In genomic region chr13:77136902-77137420, GRCh38 we compare ENCODE assay signal across 15 cellular contexts.
DNase-seq lines count a peak whose midpoint lies in the region; ATAC-seq, FAIRE-seq and TF ChIP-seq lines count a peak whose summit lies in the region.
"Had no signal": no experiment of that assay in that cellular context is flagged by ENCODE, and none has a peak within 500 bp of the region (broad histone marks: within the 10 kb centered on the region; RNA-seq: fewer than 3 reads in every experiment).

No MANE protein-coding gene starts in this region.

- CTCF ChIA-PET in IMR-90 (lab: Yijun Ruan, JAX): interaction anchor here (0.6 kb wide), 1 partner anchor 42 kb away, joined by 3 read pairs; no protein-coding TSS in a partner anchor

- no peak overlapping the region for H2BK5ac ChIP-seq in IMR-90 (ENCODE audit: low read depth, low read length, poor library complexity, severe bottlenecking)

- BruUV-seq in IMR-90 (replicated peaks; lab: Mats Ljungman, UMichigan): no TSS peak

- H3K27ac ChIP-seq in IMR-90 (ENCODE audit: insufficient read depth, low read length): no peak overlapping the region
- H3K27ac ChIP-seq: BLaER1, neural progenitor cell had no signal

- no peak overlapping the region for H3K4me2 ChIP-seq in IMR-90 (ENCODE audit: low read depth, low read length)
- H3K4me2 ChIP-seq: BLaER1, neural progenitor cell had no signal

- ATAC-seq in IMR-90 (ENCODE audit: low read depth): peak; percentile 98
- ATAC-seq in memory B cell (ENCODE audit: low read depth): no peak
- no peak for ATAC-seq in GM19324 (IDR thresholded peaks at IDR 0.05; ENCODE audit: low FRiP score, unreplicated experiment)

- no peak overlapping the region for H2BK120ac ChIP-seq in IMR-90 (ENCODE audit: low read depth, low read length)

- no peaks in the 10 kb centered on the region for H3K9me3 Mint-ChIP-seq in memory B cell
- H3K9me3 Mint-ChIP-seq: neural progenitor cell had no signal

- FAIRE-seq in D721Med (lab: Jason Lieb, UNC): no peak
- FAIRE-seq: RCC 7860 had no signal

- H3K79me1 ChIP-seq in IMR-90 (ENCODE audit: low read depth in 1 of 2, low read length in 2 of 2): peaks cover 0 to 8% of the 10 kb centered on the region in 2 experiments; a peak in 1 of 4 replicates

- H3K27me3 ChIP-seq in IMR-90 (ENCODE audit: control insufficient read depth, insufficient read depth, low read length): no peaks in the 10 kb centered on the region
- H3K27me3 ChIP-seq: BLaER1, neural progenitor cell had no signal

- no peak for TF ChIP-seq RAD21 in IMR-90 (IDR thresholded peaks at IDR 0.05; ENCODE audit: low read length)

- no CpG with 5 or more reads among the region's 3 CpGs for WGBS in IMR-90 (ENCODE audit: extremely low coverage in 2 of 2, insufficient read length in 1 of 2), 2 experiments

- H2AK9ac ChIP-seq in IMR-90 (replicated peaks; ENCODE audit: low read depth, low read length, poor library complexity): no peak overlapping the region

- H3K27ac Mint-ChIP-seq in memory B cell: peak overlapping the region; percentile 33
- H3K27ac Mint-ChIP-seq: neural progenitor cell had no signal

- no peak overlapping the region for H3K14ac ChIP-seq in IMR-90 (replicated peaks; ENCODE audit: low read depth, low read length)

- H4K20me1 ChIP-seq in IMR-90 (ENCODE audit: insufficient read depth, low read length): peaks cover 3% of the 10 kb centered on the region; the same call in 1 of the 2 replicates
- H4K20me1 ChIP-seq: BLaER1 had no signal

- peaks cover 46% of the 10 kb centered on the region for H3K36me3 Mint-ChIP-seq in memory B cell

- in situ Hi-C loops in IMR-90 (cut with MboI; ENCODE audit: low sequenced_read_pairs): no loop called here

- no peak overlapping the region for H3K18ac ChIP-seq in IMR-90 (ENCODE audit: low read depth, low read length)

- no peak overlapping the region for H3K23ac ChIP-seq in IMR-90 (ENCODE audit: low read depth, low read length)

- H3K4me3 Mint-ChIP-seq in memory B cell: no peak overlapping the region
- H3K4me3 Mint-ChIP-seq: neural progenitor cell had no signal

- peaks cover 3% of the 10 kb centered on the region; the same call in 1 of the 2 replicates for H3K4me1 ChIP-seq in IMR-90 (ENCODE audit: control insufficient read depth, insufficient read depth, low read length)
- H3K4me1 ChIP-seq: BLaER1, neural progenitor cell had no signal

- POLR2A ChIA-PET in IMR-90 (lab: Charles Lee; ENCODE audit: unreplicated experiment): no interaction called here

- peaks cover 4% of the 10 kb centered on the region for H3K4me1 Mint-ChIP-seq in memory B cell

- TF ChIP-seq CTCF in AG10803 (conservative IDR thresholded peaks at IDR 0.05; ENCODE audit: low read length): no peak
- TF ChIP-seq CTCF in IMR-90 (conservative IDR thresholded peaks at IDR 0.05; ENCODE audit: low read depth, low read length): no peak
- no peak for TF ChIP-seq CTCF in cardiac fibroblast (IDR thresholded peaks at IDR 0.05; ENCODE audit: low read depth, low read length)
- TF ChIP-seq CTCF in D721Med (IDR thresholded peaks at IDR 0.05; ENCODE audit: insufficient read depth, missing control alignments): no peak

- peaks cover 11% of the 10 kb centered on the region for H3K36me3 ChIP-seq in IMR-90 (ENCODE audit: control insufficient read depth, insufficient read depth, low read length)

- H2AFZ ChIP-seq in IMR-90 (replicated peaks; ENCODE audit: low read length, poor library complexity): no peak overlapping the region
- H2AFZ ChIP-seq: neural progenitor cell had no signal

- TF ChIP-seq POLR2A in IMR-90 (IDR thresholded peaks at IDR 0.05; ENCODE audit: low read depth, low read length): no peak

- H2AK5ac ChIP-seq in IMR-90 (ENCODE audit: low read depth, low read length): no peak overlapping the region

- no peak overlapping the region for H2BK20ac ChIP-seq in IMR-90 (ENCODE audit: low read depth, low read length)

- H3K9ac ChIP-seq in IMR-90 (ENCODE audit: low read depth, low read length): no peak overlapping the region
- H3K9ac ChIP-seq: BLaER1, neural progenitor cell had no signal

- H4K8ac ChIP-seq in IMR-90 (ENCODE audit: low read depth in 2 of 2, low read length in 2 of 2): no peak overlapping the region

- DNase-seq in AG10803 (ENCODE audit: low read depth): peak; percentile 21
- DNase-seq in IMR-90: peak; percentile 95
- DNase-seq in cardiac fibroblast (ENCODE audit: low read depth in 2 of 2): peak; percentile 59 to 65
- no peak for DNase-seq in memory B cell (ENCODE audit: low spot score in 2 of 2)
- no peak for DNase-seq in AG20443 (ENCODE audit: low spot score)
- no peak for DNase-seq in activated CD4-positive, alpha-beta T cell treated with anti-CD3 and anti-CD28 coated beads for 1 hour
- DNase-seq in D721Med (ENCODE audit: insufficient read length, low spot score): no peak
- DNase-seq: amniotic stem cell; GDM1; MV-4-11; stimulated activated CD4-positive, alpha-beta T cell treated with anti-CD3 and anti-CD28 coated beads, Interleukin-12 subunit alpha, Interleukin-12 subunit beta, amount 100 ng/mL, for 4 hours had no signal

- H3K4ac ChIP-seq in IMR-90 (ENCODE audit: low read depth, low read length): no peak overlapping the region

- peaks cover 3% of the 10 kb centered on the region; the same call in 1 of the 2 replicates for H3K9me1 ChIP-seq in IMR-90 (ENCODE audit: insufficient read depth, low read length)

- no peaks in the 10 kb centered on the region for H3K9me3 ChIP-seq in IMR-90 (ENCODE audit: control insufficient read depth, insufficient read depth, low read length)
- H3K9me3 ChIP-seq: BLaER1 had no signal

- no peak overlapping the region for H2BK15ac ChIP-seq in IMR-90 (ENCODE audit: low read depth, low read length)

- intact Hi-C loops in IMR-90 (cut with micrococcal nuclease): loop anchor here (1.0 kb wide), 1 partner anchor 192 kb away; no protein-coding TSS in a partner anchor

- no peak overlapping the region for H3K56ac ChIP-seq in IMR-90 (ENCODE audit: extremely low read depth, insufficient read depth, low read length)

- no peak overlapping the region for H4K5ac ChIP-seq in IMR-90 (ENCODE audit: low read depth, low read length)

- no peaks in the 10 kb centered on the region for H3K27me3 Mint-ChIP-seq in memory B cell

- H3K4me3 ChIP-seq in AG10803 (ENCODE audit: low read length) (no peak overlapping the region), IMR-90 (ENCODE audit: insufficient read depth, low read depth, low read length) (no peak overlapping the region), cardiac fibroblast (replicated peaks in 1 of 2; ENCODE audit: low read depth in 2 of 2, low read length in 2 of 2) (no peak overlapping the region)
- H3K4me3 ChIP-seq: BLaER1, neural progenitor cell had no signal

- dilution Hi-C loops in IMR-90 (cut with HindIII; ENCODE audit: low sequenced_read_pairs, unreplicated experiment): no loop called here

- no peak overlapping the region for H4K91ac ChIP-seq in IMR-90 (ENCODE audit: insufficient read depth, low read depth, low read length)

TF ChIP-seq in IMR-90, 13 proteins besides CTCF, POLR2A, EP300 and RAD21:
- peak; percentile 25; the same call in 1 of the 2 replicates for TF ChIP-seq BHLHE40 (IDR thresholded peaks at IDR 0.05; ENCODE audit: low read depth, low read length)
- no peak for TF ChIP-seq MAFK (IDR thresholded peaks at IDR 0.05; ENCODE audit: low read depth, low read length)
TF ChIP-seq in IMR-90: peak in this region for 1.

Comparison
In these comparisons a context has a peak if more than half of its experiments do, and no peak if none do; other contexts are left out.
1. DNase-seq: peak in AG10803 (single experiment), IMR-90 (single experiment) and cardiac fibroblast (2 of 2); none in memory B cell (0 of 2), AG20443 (single experiment), activated CD4-positive, alpha-beta T cell treated with anti-CD3 and anti-CD28 coated beads for 1 hour (single experiment) and D721Med (single experiment).